In genomic region chr7:101308245-101309085, GRCh38 we compare ENCODE assay signal across 8 cellular contexts. TPM values are rescaled to one million over a fixed set of nuclear protein-coding genes. Genes with fewer than 3 reads are reported as not detected.
DNase-seq lines count a peak whose midpoint lies in the region; ATAC-seq and TF ChIP-seq lines count a peak whose summit lies in the region.

No MANE protein-coding gene starts in this region.

- H3K4me3 Mint-ChIP-seq in CD14-positive monocyte: peak overlapping the region; percentile 58 to 91
- H3K4me3 Mint-ChIP-seq in activated CD8-positive, alpha-beta T cell treated with anti-CD3 and anti-CD28 coated beads, Interleukin-2, amount 10 ng/mL, durations not matched to agents 7 days and 5 days: peak overlapping the region; percentile 83

- POLR2A ChIA-PET in activated CD8-positive, alpha-beta T cell treated with anti-CD3 and anti-CD28 coated beads, Interleukin-2, amount 10 ng/mL, durations not matched to agents 7 days and 5 days (lab: Charles Lee): no interaction called here

- no peak overlapping the region for H4K8ac ChIP-seq in neuronal stem cell (ENCODE audit: low read depth, low read length)

- peaks cover 5% of the 10 kb centered on the region; the same call in 1 of the 2 replicates for H3K4me1 ChIP-seq in HUES64 (ENCODE audit: insufficient read depth, low read length)
- H3K4me1 ChIP-seq in neuronal stem cell (ENCODE audit: control insufficient read depth in 2 of 2, insufficient read depth in 1 of 2, low read depth in 1 of 2, low read length in 2 of 2): peaks cover 2 to 6% of the 10 kb centered on the region in 2 donors
- peaks cover 1% of the 10 kb centered on the region for H3K4me1 ChIP-seq in urinary bladder (ENCODE audit: insufficient read depth)

- H3K27me3 ChIP-seq in HUES64 (ENCODE audit: insufficient read depth, low read length) (no peaks in the 10 kb centered on the region), neuronal stem cell (ENCODE audit: control insufficient read depth in 3 of 3, insufficient read depth in 3 of 3, low read depth in 1 of 3, low read length in 3 of 3) (peaks cover 0 to 14% (median 12%) of the 10 kb centered on the region in 3 experiments)

- peak overlapping the region; percentile 67 for H3K4me2 ChIP-seq in neuronal stem cell (ENCODE audit: insufficient read depth, low read length, poor library complexity, severe bottlenecking)

- CTCF ChIA-PET in activated CD8-positive, alpha-beta T cell treated with anti-CD3 and anti-CD28 coated beads, Interleukin-2, amount 10 ng/mL, durations not matched to agents 7 days and 5 days (lab: Charles Lee): interaction anchor here (1.4 kb wide), 1 partner anchor 17 kb away, joined by 3 read pairs; no protein-coding TSS in a partner anchor

- WGBS in HUES64: under 1% methylated on average over 62 of the region's 62 CpGs
- no CpG with 5 or more reads among the region's 62 CpGs for WGBS in neuronal stem cell (ENCODE audit: extremely low coverage in 2 of 2, insufficient read length in 2 of 2, insufficient replicate concordance in 1 of 2), 2 donors
- WGBS in urinary bladder: 5% methylated on average over 62 of the region's 62 CpGs

- no peak overlapping the region for H2BK120ac ChIP-seq in neuronal stem cell (ENCODE audit: low read depth, low read length)

- H3K9me3 Mint-ChIP-seq in CD14-positive monocyte: peaks cover 22 to 65% (median 54%) of the 10 kb centered on the region in 7 donors
- peaks cover 26% of the 10 kb centered on the region for H3K9me3 Mint-ChIP-seq in activated CD8-positive, alpha-beta T cell treated with anti-CD3 and anti-CD28 coated beads, Interleukin-2, amount 10 ng/mL, durations not matched to agents 7 days and 5 days (ENCODE audit: insufficient read depth)

- H3K27ac ChIP-seq in HUES64 (ENCODE audit: low read depth, low read length) (peak overlapping the region; percentile 89), neuronal stem cell (replicated peaks; ENCODE audit: low read length) (no peak overlapping the region), urinary bladder (ENCODE audit: low read depth) (no peak overlapping the region)

- H3K18ac ChIP-seq in neuronal stem cell (ENCODE audit: low read length): peak overlapping the region; percentile 88

- H3K36me3 ChIP-seq in HUES64 (ENCODE audit: insufficient read depth, low read length): peaks cover 56% of the 10 kb centered on the region
- H3K36me3 ChIP-seq in neuronal stem cell (replicated peaks in 1 of 2; ENCODE audit: control insufficient read depth in 2 of 2, insufficient read depth in 2 of 2, low read length in 2 of 2): peaks cover under 1 to 2% of the 10 kb centered on the region in 2 donors
- no peaks in the 10 kb centered on the region for H3K36me3 ChIP-seq in urinary bladder (ENCODE audit: insufficient read depth)

- H2AFZ ChIP-seq in neuronal stem cell (ENCODE audit: low read length): peak overlapping the region; percentile 94

- intact Hi-C loops in CD14-positive monocyte (cut with micrococcal nuclease): no loop called here

- TF ChIP-seq CTCF in CD14-positive monocyte (IDR thresholded peaks at IDR 0.05): no peak

- H3K9me3 ChIP-seq in HUES64 (ENCODE audit: insufficient read depth, low read depth, low read length): no peaks in the 10 kb centered on the region
- H3K9me3 ChIP-seq in neuronal stem cell (replicated peaks in 1 of 2; ENCODE audit: control insufficient read depth in 2 of 2, insufficient read depth in 1 of 2, low read depth in 1 of 2, low read length in 2 of 2): peaks cover 4 to 20% of the 10 kb centered on the region in 2 donors

- H3K14ac ChIP-seq in neuronal stem cell (ENCODE audit: low read length): peak overlapping the region; percentile 75

- peak overlapping the region; percentile 70 for H3K23ac ChIP-seq in neuronal stem cell (ENCODE audit: low read depth, low read length, poor library complexity)

- H2BK12ac ChIP-seq in neuronal stem cell (ENCODE audit: low read length): no peak overlapping the region

- H2BK5ac ChIP-seq in neuronal stem cell (ENCODE audit: low read length): no peak overlapping the region

- no peak overlapping the region for H4K91ac ChIP-seq in neuronal stem cell (ENCODE audit: low read depth, low read length, poor library complexity)

- peaks cover 54 to 71% (median 59%) of the 10 kb centered on the region in 3 donors for H3K27me3 Mint-ChIP-seq in CD14-positive monocyte (ENCODE audit: low read depth in 3 of 3)
- H3K27me3 Mint-ChIP-seq in activated CD8-positive, alpha-beta T cell treated with anti-CD3 and anti-CD28 coated beads, Interleukin-2, amount 10 ng/mL, durations not matched to agents 7 days and 5 days (ENCODE audit: low read depth): peaks cover 20% of the 10 kb centered on the region

- peak overlapping the region; percentile 14 for H2AK5ac ChIP-seq in neuronal stem cell (ENCODE audit: low read depth, low read length)

- H3K4me1 Mint-ChIP-seq in CD14-positive monocyte: peaks cover 7% of the 10 kb centered on the region
- H3K4me1 Mint-ChIP-seq in activated CD8-positive, alpha-beta T cell treated with anti-CD3 and anti-CD28 coated beads, Interleukin-2, amount 10 ng/mL, durations not matched to agents 7 days and 5 days (ENCODE audit: low read depth): peaks cover 10% of the 10 kb centered on the region

- H3K27ac Mint-ChIP-seq in CD14-positive monocyte: peak overlapping the region in 1 of 7 donors; percentile 52
- peak overlapping the region; percentile 71 for H3K27ac Mint-ChIP-seq in activated CD8-positive, alpha-beta T cell treated with anti-CD3 and anti-CD28 coated beads, Interleukin-2, amount 10 ng/mL, durations not matched to agents 7 days and 5 days

- H3K9ac ChIP-seq in HUES64 (ENCODE audit: low read depth, low read length): peak overlapping the region; percentile 91
- peak overlapping the region; percentile 63 for H3K9ac ChIP-seq in neuronal stem cell (ENCODE audit: low read depth, low read length, poor library complexity)

- no peak for DNase-seq in CD14-positive monocyte (ENCODE audit: low spot score)
- peak; percentile 50 for DNase-seq in activated CD8-positive, alpha-beta T cell treated with anti-CD3 and anti-CD28 coated beads, Interleukin-2, amount 10 ng/mL, durations not matched to agents 7 days and 5 days
- peak; percentile 18 for DNase-seq in fibroblast of gingiva (ENCODE audit: low read depth)
- peak; percentile 33 for DNase-seq in neuronal stem cell (ENCODE audit: low spot score)
- DNase-seq in germinal center (ENCODE audit: low spot score): no peak

- H3K4ac ChIP-seq in neuronal stem cell (ENCODE audit: low read length): no peak overlapping the region

- H2BK15ac ChIP-seq in neuronal stem cell (ENCODE audit: low read length): peak overlapping the region; percentile 78

- ATAC-seq in activated CD8-positive, alpha-beta T cell treated with anti-CD3 and anti-CD28 coated beads, Interleukin-2, amount 10 ng/mL, durations not matched to agents 7 days and 5 days: peak; percentile 83
- no peak for ATAC-seq in HG03280 (IDR thresholded peaks at IDR 0.05; ENCODE audit: unreplicated experiment)

- H3K79me1 ChIP-seq in neuronal stem cell (ENCODE audit: low read depth, low read length): no peaks in the 10 kb centered on the region

- H3K4me3 ChIP-seq in HUES64 (ENCODE audit: low read length) (peak overlapping the region; percentile 94), neuronal stem cell (ENCODE audit: low read length in 2 of 2) (peak overlapping the region; percentile 43 to 86), urinary bladder (ENCODE audit: low read depth, low read length) (peak overlapping the region; percentile 31)

- H3K36me3 Mint-ChIP-seq in CD14-positive monocyte: peaks cover 3 to 4% of the 10 kb centered on the region in 2 donors
- H3K36me3 Mint-ChIP-seq in activated CD8-positive, alpha-beta T cell treated with anti-CD3 and anti-CD28 coated beads, Interleukin-2, amount 10 ng/mL, durations not matched to agents 7 days and 5 days (ENCODE audit: low read depth): peaks cover 34% of the 10 kb centered on the region

RNA-seq across cellular contexts. Expression of gene IFT22, which starts 13.1 kb away (rescaled TPM):
- polyA plus RNA-seq in CD14-positive monocyte (1 to 10 TPM in 1 of 2 donors, under 1 TPM in 1; 0.59 to 1.5 TPM), urinary bladder (32.9 TPM)
- 23.7 TPM for polyA plus RNA-seq in HUES64 (2013, experiment 1 of 2)
- polyA plus RNA-seq in HUES64 (2013, experiment 2 of 2): 25.2 TPM
- 10 to 100 TPM in 1 of 2 experiments, 1 to 10 TPM in 1; 9.9 to 11.1 TPM for total RNA-seq in activated CD8-positive, alpha-beta T cell treated with anti-CD3 and anti-CD28 coated beads, Interleukin-2, amount 10 ng/mL, durations not matched to agents 7 days and 5 days
- 38.1 TPM for polyA plus RNA-seq in neuronal stem cell (2013, experiment 1 of 2)
- 39.9 TPM for polyA plus RNA-seq in neuronal stem cell (2013, experiment 2 of 2)
- total RNA-seq in urinary bladder: 28.2 TPM

RNA-seq across cellular contexts. Expression of gene COL26A1, which starts 54.2 kb away (rescaled TPM):
- not detected for polyA plus RNA-seq in CD14-positive monocyte
- 32.0 TPM for polyA plus RNA-seq in HUES64 (2013, experiment 1 of 2)
- 34.7 TPM for polyA plus RNA-seq in HUES64 (2013, experiment 2 of 2)
- not detected for total RNA-seq in activated CD8-positive, alpha-beta T cell treated with anti-CD3 and anti-CD28 coated beads, Interleukin-2, amount 10 ng/mL, durations not matched to agents 7 days and 5 days
- polyA plus RNA-seq in neuronal stem cell (2013, experiment 1 of 2): 74.9 TPM
- polyA plus RNA-seq in neuronal stem cell (2013, experiment 2 of 2): 74.1 TPM
- 2.9 TPM for total RNA-seq in urinary bladder
- polyA plus RNA-seq in urinary bladder: 0.06 TPM

Comparison
In these comparisons a context has a peak if more than half of its experiments do, and no peak if none do; other contexts are left out.
1. DNase-seq: peak in activated CD8-positive, alpha-beta T cell treated with anti-CD3 and anti-CD28 coated beads, Interleukin-2, amount 10 ng/mL, durations not matched to agents 7 days and 5 days (single experiment), fibroblast of gingiva (single experiment) and neuronal stem cell (single experiment); none in CD14-positive monocyte (single experiment) and germinal center (single experiment).
2. H3K4me3 ChIP-seq: peak in every context shown above with its lines; median percentile 94 in HUES64; 64 in neuronal stem cell; 31 in urinary bladder.